7 cellular contexts compared by ENCODE assay signal in the genomic region with DNA sequence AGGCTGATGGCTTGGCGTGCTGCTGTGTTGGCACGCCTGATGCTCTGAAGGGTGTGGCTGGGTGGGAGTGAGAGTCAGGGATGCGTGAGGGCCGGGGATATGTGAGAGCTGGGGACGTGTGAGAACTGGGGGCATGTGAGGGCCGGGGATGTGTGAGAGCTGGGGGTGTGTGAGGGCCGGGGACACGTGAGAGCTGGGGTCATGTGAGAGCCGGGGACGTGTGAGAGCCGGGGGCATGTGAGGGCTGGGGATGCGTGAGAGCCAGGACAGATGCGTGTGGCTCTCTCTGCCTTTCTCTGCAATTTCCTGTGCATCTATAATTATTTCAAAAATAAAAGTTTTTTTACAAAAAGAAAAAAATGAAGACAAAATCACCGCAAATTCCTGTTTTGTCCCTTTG.
DNase-seq lines count a peak whose midpoint lies in the region; ATAC-seq and TF ChIP-seq lines count a peak whose summit lies in the region.
"Not testable (repeated sequence)": the region's sequence is repeated elsewhere in the genome, so short reads cannot be mapped to it uniquely, and the experiment has no call there.

No MANE protein-coding gene starts in this region.

- peak overlapping the region; percentile 21 for H3K27ac ChIP-seq in CD4-positive, alpha-beta T cell (ENCODE audit: low read depth, low read length)
- peak overlapping the region in 3 of 4 donors; percentile 53 to 71 (median 67) for H3K27ac ChIP-seq in sigmoid colon

- peak in 7 of 10 experiments; percentile 13 to 58 (median 44) for DNase-seq in CD4-positive, alpha-beta T cell
- peak; percentile 9 for DNase-seq in T follicular helper cell (ENCODE audit: low read depth)
- DNase-seq in activated CD8-positive, alpha-beta T cell treated with anti-CD3 and anti-CD28 coated beads, Interleukin-2, amount 10 ng/mL, durations not matched to agents 7 days and 5 days, result peak; percentile 31
- not testable (repeated sequence) for DNase-seq in endothelial cell (ENCODE audit: low spot score); sigmoid colon
- DNase-seq in mucosa of descending colon, result peak in 1 of 3 donors; percentile 50

- WGBS in sigmoid colon, 2 donors, result 64 to 83% methylated on average over 14 of the region's 14 CpGs

- not testable (repeated sequence) for H3K36me3 ChIP-seq in mucosa of descending colon (ENCODE audit: low read depth); sigmoid colon

- not testable (repeated sequence) for H3K27me3 ChIP-seq in CD4-positive, alpha-beta T cell (ENCODE audit: control insufficient read depth, insufficient read depth, low read length); sigmoid colon

- not testable (repeated sequence) for TF ChIP-seq POLR2A in sigmoid colon (IDR thresholded peaks at IDR 0.05)

- peak; percentile 69 for ATAC-seq in CD4-positive, alpha-beta T cell (ENCODE audit: poor library complexity)
- peak; percentile 52 for ATAC-seq in activated CD8-positive, alpha-beta T cell treated with anti-CD3 and anti-CD28 coated beads, Interleukin-2, amount 10 ng/mL, durations not matched to agents 7 days and 5 days
- peak; percentile 13 for ATAC-seq in mucosa of descending colon

- not testable (repeated sequence) for TF ChIP-seq CTCF in CD4-positive, alpha-beta T cell (IDR thresholded peaks at IDR 0.05); endothelial cell (IDR thresholded peaks at IDR 0.05; ENCODE audit: unreplicated experiment); mucosa of descending colon (IDR thresholded peaks at IDR 0.05); sigmoid colon (IDR thresholded peaks at IDR 0.05)

- H3K4me3 Mint-ChIP-seq in CD4-positive, alpha-beta T cell, result peak overlapping the region; percentile 84
- H3K4me3 Mint-ChIP-seq in activated CD8-positive, alpha-beta T cell treated with anti-CD3 and anti-CD28 coated beads, Interleukin-2, amount 10 ng/mL, durations not matched to agents 7 days and 5 days; activated naive CD4-positive, alpha-beta T cell treated with anti-CD3 and anti-CD28 coated beads, Interleukin-2, amount 50 U/mL, for 24 hours; endothelial cell (ENCODE audit: unreplicated experiment): not testable (repeated sequence)

- peak overlapping the region; percentile 99 for H3K27ac Mint-ChIP-seq in CD4-positive, alpha-beta T cell
- H3K27ac Mint-ChIP-seq in activated CD8-positive, alpha-beta T cell treated with anti-CD3 and anti-CD28 coated beads, Interleukin-2, amount 10 ng/mL, durations not matched to agents 7 days and 5 days, result peak overlapping the region; percentile 77
- H3K27ac Mint-ChIP-seq in activated naive CD4-positive, alpha-beta T cell treated with anti-CD3 and anti-CD28 coated beads, Interleukin-2, amount 50 U/mL, for 24 hours, result peak overlapping the region; percentile 13
- H3K27ac Mint-ChIP-seq in endothelial cell (ENCODE audit: unreplicated experiment), result peak overlapping the region; percentile 18

- H3K9me3 Mint-ChIP-seq in CD4-positive, alpha-beta T cell; activated CD8-positive, alpha-beta T cell treated with anti-CD3 and anti-CD28 coated beads, Interleukin-2, amount 10 ng/mL, durations not matched to agents 7 days and 5 days (ENCODE audit: insufficient read depth); activated naive CD4-positive, alpha-beta T cell treated with anti-CD3 and anti-CD28 coated beads, Interleukin-2, amount 50 U/mL, for 24 hours; endothelial cell (ENCODE audit: unreplicated experiment): not testable (repeated sequence)

- POLR2A ChIA-PET in CD4-positive, alpha-beta T cell (lab: Charles Lee); activated CD8-positive, alpha-beta T cell treated with anti-CD3 and anti-CD28 coated beads, Interleukin-2, amount 10 ng/mL, durations not matched to agents 7 days and 5 days (lab: Charles Lee): not testable (repeated sequence)

- H3K4me1 Mint-ChIP-seq in CD4-positive, alpha-beta T cell (ENCODE audit: low read depth), result peaks cover 55% of the 10 kb centered on the region
- peaks cover 52% of the 10 kb centered on the region for H3K4me1 Mint-ChIP-seq in activated CD8-positive, alpha-beta T cell treated with anti-CD3 and anti-CD28 coated beads, Interleukin-2, amount 10 ng/mL, durations not matched to agents 7 days and 5 days (ENCODE audit: low read depth)
- H3K4me1 Mint-ChIP-seq in activated naive CD4-positive, alpha-beta T cell treated with anti-CD3 and anti-CD28 coated beads, Interleukin-2, amount 50 U/mL, for 24 hours, result peaks cover 52% of the 10 kb centered on the region
- peaks cover 14% of the 10 kb centered on the region for H3K4me1 Mint-ChIP-seq in endothelial cell (ENCODE audit: unreplicated experiment)

- CTCF ChIA-PET in CD4-positive, alpha-beta T cell (lab: Charles Lee); activated CD8-positive, alpha-beta T cell treated with anti-CD3 and anti-CD28 coated beads, Interleukin-2, amount 10 ng/mL, durations not matched to agents 7 days and 5 days (lab: Charles Lee): not testable (repeated sequence)

- H3K9me3 ChIP-seq in CD4-positive, alpha-beta T cell (ENCODE audit: control insufficient read depth, low read length); mucosa of descending colon; sigmoid colon: not testable (repeated sequence)

- peaks cover 12% of the 10 kb centered on the region for H3K36me3 Mint-ChIP-seq in CD4-positive, alpha-beta T cell (ENCODE audit: low read depth)
- H3K36me3 Mint-ChIP-seq in activated CD8-positive, alpha-beta T cell treated with anti-CD3 and anti-CD28 coated beads, Interleukin-2, amount 10 ng/mL, durations not matched to agents 7 days and 5 days (ENCODE audit: low read depth); activated naive CD4-positive, alpha-beta T cell treated with anti-CD3 and anti-CD28 coated beads, Interleukin-2, amount 50 U/mL, for 24 hours; endothelial cell (ENCODE audit: low read depth, unreplicated experiment): not testable (repeated sequence)

- not testable (repeated sequence) for H3K4me1 ChIP-seq in mucosa of descending colon (ENCODE audit: low read depth)
- peaks cover 0 to 30% (median 19%) of the 10 kb centered on the region in 4 donors for H3K4me1 ChIP-seq in sigmoid colon

- H3K27me3 Mint-ChIP-seq in CD4-positive, alpha-beta T cell; activated CD8-positive, alpha-beta T cell treated with anti-CD3 and anti-CD28 coated beads, Interleukin-2, amount 10 ng/mL, durations not matched to agents 7 days and 5 days (ENCODE audit: low read depth); activated naive CD4-positive, alpha-beta T cell treated with anti-CD3 and anti-CD28 coated beads, Interleukin-2, amount 50 U/mL, for 24 hours: not testable (repeated sequence)
- peaks cover 19% of the 10 kb centered on the region for H3K27me3 Mint-ChIP-seq in endothelial cell (ENCODE audit: unreplicated experiment)

- TF ChIP-seq EP300 in sigmoid colon (IDR thresholded peaks at IDR 0.05), result not testable (repeated sequence)

- not testable (repeated sequence) for H3K4me3 ChIP-seq in mucosa of descending colon, sigmoid colon

- intact Hi-C loops in CD4-positive, alpha-beta T cell (cut with DNase I, micrococcal nuclease); mucosa of descending colon (cut with DNase I, micrococcal nuclease); sigmoid colon (cut with DNase I): not testable (repeated sequence)

Comparison
In these comparisons a context has a peak if more than half of its experiments do, and no peak if none do; other contexts are left out.
1. ATAC-seq: peak in every context shown above with its lines; median percentile 69 in CD4-positive, alpha-beta T cell; 52 in activated CD8-positive, alpha-beta T cell treated with anti-CD3 and anti-CD28 coated beads, Interleukin-2, amount 10 ng/mL, durations not matched to agents 7 days and 5 days; 13 in mucosa of descending colon.
2. H3K27ac Mint-ChIP-seq: peak in every context shown above with its lines; median percentile 99 in CD4-positive, alpha-beta T cell; 77 in activated CD8-positive, alpha-beta T cell treated with anti-CD3 and anti-CD28 coated beads, Interleukin-2, amount 10 ng/mL, durations not matched to agents 7 days and 5 days; 18 in endothelial cell; 13 in activated naive CD4-positive, alpha-beta T cell treated with anti-CD3 and anti-CD28 coated beads, Interleukin-2, amount 50 U/mL, for 24 hours.